In the genomic region with DNA sequence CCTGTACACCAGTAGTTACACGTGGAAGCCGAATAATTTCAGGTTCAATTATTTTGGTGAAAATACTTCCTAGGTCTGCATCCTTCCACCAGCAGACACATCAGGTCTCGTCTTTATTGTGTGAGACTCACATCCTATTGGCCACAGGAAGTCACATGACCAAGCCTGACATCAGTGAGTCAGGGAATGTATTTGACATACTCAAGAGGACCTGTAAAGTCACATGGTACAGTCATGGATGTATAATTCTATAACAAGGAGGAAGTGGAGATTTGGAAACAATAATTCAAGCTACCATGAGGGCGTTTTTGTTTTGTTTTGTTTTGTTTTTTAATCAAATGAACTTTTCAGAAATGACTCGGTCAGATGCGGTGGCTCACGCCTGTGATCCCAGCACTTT, we compare ENCODE assay signal across 28 cellular contexts. TPM values are rescaled to one million over a fixed set of nuclear protein-coding genes. Genes with fewer than 3 reads are reported as not detected.
A peak's percentile ranks its signal among the peaks of the same experiment; 100 is the strongest.
DNase-seq lines count a peak whose midpoint lies in the region; ATAC-seq and TF ChIP-seq lines count a peak whose summit lies in the region.
"Had no signal": no experiment of that assay in that cellular context is flagged by ENCODE, and none has a peak within 500 bp of the region (broad histone marks: within the 10 kb centered on the region; RNA-seq: fewer than 3 reads in every experiment).

No MANE protein-coding gene starts in this region.

- H3K27me3 Mint-ChIP-seq in type B pancreatic cell = no peaks in the 10 kb centered on the region

- H2AK9ac ChIP-seq in IMR-90 (replicated peaks; ENCODE audit: low read depth, low read length, poor library complexity) = no peak overlapping the region

- peak; percentile 69 for DNase-seq in DMS53 (lab: John Stamatoyannopoulos, UW)
- no peak for DNase-seq in IMR-90
- no peak for DNase-seq in SK-N-SH
- DNase-seq in fibroblast of mammary gland (ENCODE audit: low read depth) = peak; percentile 57
- no peak for DNase-seq in germinal center (ENCODE audit: low spot score)
- no peak for DNase-seq in activated naive CD4-positive, alpha-beta T cell treated with anti-CD3 and anti-CD28 coated beads, Interleukin-2, amount 50 U/mL, for 16 hours
- DNase-seq in type B pancreatic cell (ENCODE audit: extremely low spot score, unreplicated experiment) = no peak
- DNase-seq: activated CD4-positive, alpha-beta T cell treated with anti-CD3 and anti-CD28 coated beads for 1 hour; activated effector memory CD4-positive, alpha-beta T cell treated with Interleukin-2 at 50 U/mL for 16 hours; adrenal gland; CD8-positive, alpha-beta T cell; DMS79; erythroblast; head of caudate nucleus; immature natural killer cell; lower lobe of right lung; NCI-H1930; NCI-H345; occipital lobe; retina; stimulated activated CD8-positive, alpha-beta memory T cell treated with anti-CD3 and anti-CD28 coated beads, Interleukin-4, amount 100 ng/mL, for 48 hours; substantia nigra; T1000 had no signal

- H3K4me3 ChIP-seq in IMR-90 (ENCODE audit: insufficient read depth, low read depth, low read length) (no peak overlapping the region), SK-N-SH (ENCODE audit: low read depth in 2 of 2, low read length in 1 of 2) (no peak overlapping the region), fibroblast of mammary gland (ENCODE audit: control insufficient read depth, low read depth, low read length) (no peak overlapping the region)
- H3K4me3 ChIP-seq: adrenal gland, lower lobe of right lung, PC-9, vagina had no signal

- no peaks in the 10 kb centered on the region for H3K4me1 Mint-ChIP-seq in type B pancreatic cell (ENCODE audit: unreplicated experiment)

- H3K9me3 ChIP-seq in IMR-90 (ENCODE audit: control insufficient read depth, insufficient read depth, low read length) (peaks cover 3% of the 10 kb centered on the region), SK-N-SH (no peaks in the 10 kb centered on the region)
- H3K9me3 ChIP-seq: vagina had no signal

- CTCF ChIA-PET in IMR-90 (lab: Yijun Ruan, JAX) = no interaction called here
- CTCF ChIA-PET in SK-N-SH (lab: Yijun Ruan, JAX) = interaction anchor here (1.4 kb wide), 1 partner anchor 50 kb away, joined by 3 read pairs; no protein-coding TSS in a partner anchor

- no peak for TF ChIP-seq EP300 in SK-N-SH (IDR thresholded peaks at IDR 0.05; ENCODE audit: borderline replicate concordance in 1 of 2, low read depth in 1 of 2, low read length in 1 of 2)

- WGBS in IMR-90 (ENCODE audit: extremely low coverage in 2 of 2, insufficient read length in 1 of 2), 2 experiments = no CpG with 5 or more reads among the region's 7 CpGs
- WGBS in SK-N-SH (ENCODE audit: low lambda C conversion rate) = 62% methylated on average over 7 of the region's 7 CpGs

- H2BK20ac ChIP-seq in IMR-90 (ENCODE audit: low read depth, low read length) = no peak overlapping the region

- no TSS peak for BruUV-seq in IMR-90 (replicated peaks; lab: Mats Ljungman, UMichigan)

- POLR2A ChIA-PET in IMR-90 (lab: Charles Lee; ENCODE audit: unreplicated experiment) (no interaction called here), SK-N-SH (lab: Yijun Ruan, JAX) (no interaction called here)

- no peak overlapping the region for H4K5ac ChIP-seq in IMR-90 (ENCODE audit: low read depth, low read length)

- no peak overlapping the region for H3K14ac ChIP-seq in IMR-90 (replicated peaks; ENCODE audit: low read depth, low read length)

- H3K4ac ChIP-seq in IMR-90 (ENCODE audit: low read depth, low read length) = no peak overlapping the region

- H3K4me3 Mint-ChIP-seq in type B pancreatic cell = no peak overlapping the region
- H3K4me3 Mint-ChIP-seq: CD8-positive, alpha-beta T cell; immature natural killer cell had no signal

- no peaks in the 10 kb centered on the region for H3K9me3 Mint-ChIP-seq in type B pancreatic cell

- no peak overlapping the region for H2BK120ac ChIP-seq in IMR-90 (ENCODE audit: low read depth, low read length)

- no peak overlapping the region for H2BK15ac ChIP-seq in IMR-90 (ENCODE audit: low read depth, low read length)

- H3K36me3 ChIP-seq in IMR-90 (ENCODE audit: control insufficient read depth, insufficient read depth, low read length) = no peaks in the 10 kb centered on the region
- no peaks in the 10 kb centered on the region for H3K36me3 ChIP-seq in SK-N-SH (replicated peaks in 1 of 2; ENCODE audit: control insufficient read depth in 1 of 2, insufficient read depth in 2 of 2, low read length in 1 of 2)
- H3K36me3 ChIP-seq: adrenal gland, lower lobe of right lung, vagina had no signal

- H3K79me1 ChIP-seq in IMR-90 (ENCODE audit: low read depth in 1 of 2, low read length in 2 of 2) = no peaks in the 10 kb centered on the region

- H3K18ac ChIP-seq in IMR-90 (ENCODE audit: low read depth, low read length) = no peak overlapping the region

- H2AFZ ChIP-seq in IMR-90 (replicated peaks; ENCODE audit: low read length, poor library complexity) = no peak overlapping the region
- peak overlapping the region; percentile 45; the same call in 1 of the 2 replicates for H2AFZ ChIP-seq in SK-N-SH (ENCODE audit: low read depth)
- H2AFZ ChIP-seq: PC-9 had no signal

- ATAC-seq in IMR-90 (ENCODE audit: low read depth) (no peak), HG03521 (IDR thresholded peaks at IDR 0.05; ENCODE audit: unreplicated experiment) (no peak)
- ATAC-seq: CD8-positive, alpha-beta T cell; lower lobe of right lung had no signal

- no peaks in the 10 kb centered on the region; the same call in 1 of the 2 replicates for H3K4me1 ChIP-seq in IMR-90 (ENCODE audit: control insufficient read depth, insufficient read depth, low read length)
- peaks cover 0 to 4% of the 10 kb centered on the region in 2 experiments; a peak in 1 of 4 replicates for H3K4me1 ChIP-seq in SK-N-SH (ENCODE audit: control insufficient read depth in 1 of 2, insufficient read depth in 2 of 2, low read depth in 1 of 2, low read length in 1 of 2)
- H3K4me1 ChIP-seq: vagina had no signal

- no peak overlapping the region for H2BK5ac ChIP-seq in IMR-90 (ENCODE audit: low read depth, low read length, poor library complexity, severe bottlenecking)

- no peak overlapping the region for H3K23ac ChIP-seq in IMR-90 (ENCODE audit: low read depth, low read length)

- no peaks in the 10 kb centered on the region; the same call in 1 of the 2 replicates for H4K20me1 ChIP-seq in IMR-90 (ENCODE audit: insufficient read depth, low read length)
- no peaks in the 10 kb centered on the region for H4K20me1 ChIP-seq in SK-N-SH (ENCODE audit: insufficient read depth)

- H3K9ac ChIP-seq in IMR-90 (ENCODE audit: low read depth, low read length) = no peak overlapping the region
- no peak overlapping the region for H3K9ac ChIP-seq in SK-N-SH

- TF ChIP-seq POLR2A in IMR-90 (IDR thresholded peaks at IDR 0.05; ENCODE audit: low read depth, low read length) = no peak

- no peaks in the 10 kb centered on the region for H3K79me2 ChIP-seq in SK-N-SH (ENCODE audit: insufficient read depth)

- H3K9me2 ChIP-seq in SK-N-SH = no peaks in the 10 kb centered on the region

- H3K27me3 ChIP-seq in IMR-90 (ENCODE audit: control insufficient read depth, insufficient read depth, low read length) = peaks cover 2% of the 10 kb centered on the region
- no peaks in the 10 kb centered on the region for H3K27me3 ChIP-seq in SK-N-SH (ENCODE audit: insufficient read depth)
- H3K27me3 ChIP-seq: adrenal gland, vagina had no signal

- in situ Hi-C loops in IMR-90 (cut with MboI; ENCODE audit: low sequenced_read_pairs) = loop anchor here (10.0 kb wide), 2 partner anchors 97 to 197 kb away; no protein-coding TSS in a partner anchor

- dilution Hi-C loops in IMR-90 (cut with HindIII; ENCODE audit: low sequenced_read_pairs, unreplicated experiment) = no loop called here

- TF ChIP-seq CTCF in IMR-90 (conservative IDR thresholded peaks at IDR 0.05; ENCODE audit: low read depth, low read length) = no peak
- TF ChIP-seq CTCF in SK-N-SH (IDR thresholded peaks at IDR 0.05) = no peak
- no peak for TF ChIP-seq CTCF in fibroblast of mammary gland (conservative IDR thresholded peaks at IDR 0.05; ENCODE audit: control insufficient read depth, insufficient read depth, low read depth, low read length)
- no peak for TF ChIP-seq CTCF in type B pancreatic cell (conservative IDR thresholded peaks at IDR 0.05)

- no peak overlapping the region for H4K8ac ChIP-seq in IMR-90 (ENCODE audit: low read depth in 2 of 2, low read length in 2 of 2)

- peaks cover 4% of the 10 kb centered on the region; the same call in 1 of the 2 replicates for H3K9me1 ChIP-seq in IMR-90 (ENCODE audit: insufficient read depth, low read length)

- H3K27ac ChIP-seq in IMR-90 (ENCODE audit: insufficient read depth, low read length) (no peak overlapping the region), SK-N-SH (ENCODE audit: low read depth in 2 of 2, low read length in 1 of 2) (no peak overlapping the region)
- H3K27ac ChIP-seq: lower lobe of right lung, PC-9, vagina had no signal

- no peak overlapping the region for H3K56ac ChIP-seq in IMR-90 (ENCODE audit: extremely low read depth, insufficient read depth, low read length)

- no peak overlapping the region for H2AK5ac ChIP-seq in IMR-90 (ENCODE audit: low read depth, low read length)

- peaks cover 23% of the 10 kb centered on the region for H3F3A ChIP-seq in SK-N-SH (replicated peaks; ENCODE audit: insufficient read depth)

- H3K27ac Mint-ChIP-seq in type B pancreatic cell = no peak overlapping the region
- H3K27ac Mint-ChIP-seq: CD8-positive, alpha-beta T cell; immature natural killer cell had no signal

- H4K91ac ChIP-seq in IMR-90 (ENCODE audit: insufficient read depth, low read depth, low read length) = no peak overlapping the region

- H3K4me2 ChIP-seq in IMR-90 (ENCODE audit: low read depth, low read length) (no peak overlapping the region), SK-N-SH (no peak overlapping the region)
- H3K4me2 ChIP-seq: PC-9 had no signal

- no peak for TF ChIP-seq RAD21 in IMR-90 (IDR thresholded peaks at IDR 0.05; ENCODE audit: low read length)
- no peak for TF ChIP-seq RAD21 in SK-N-SH (IDR thresholded peaks at IDR 0.05; ENCODE audit: low read length)

- no peaks in the 10 kb centered on the region for H3K36me3 Mint-ChIP-seq in type B pancreatic cell
- H3K36me3 Mint-ChIP-seq: CD8-positive, alpha-beta T cell; immature natural killer cell had no signal

- intact Hi-C loops in IMR-90 (cut with micrococcal nuclease) = no loop called here

RNA-seq across cellular contexts. Expression of a gene that starts 9.3 kb away (rescaled TPM):
- total RNA-seq in IMR-90 (2012; rRNA removed) = not detected in 2 replicates
- polyA plus RNA-seq in IMR-90 (2012; rRNA removed) = 0.02 and 0.19 TPM in 2 replicates
- 0.03 TPM in 1 of 2 replicates, not detected in the other for polyA plus RNA-seq in IMR-90 (2012; cell fraction: cytosol; rRNA removed)
- polyA plus RNA-seq in IMR-90 (2012; cell fraction: nucleus; rRNA removed; ENCODE audit: low replicate concordance) = 0.13 and 0.23 TPM in 2 replicates
- 0.92 and 0.96 TPM in 2 replicates for polyA plus RNA-seq in SK-N-SH (2012; rRNA removed)
- polyA plus RNA-seq in SK-N-SH (2012; cell fraction: cytosol; rRNA removed) = 0.21 and 0.49 TPM in 2 replicates
- 4.6 and 5.9 TPM in 2 replicates for polyA plus RNA-seq in SK-N-SH (2012; cell fraction: nucleus; rRNA removed)
- total RNA-seq in type B pancreatic cell (ENCODE audit: low replicate concordance) = 46.1 and 62.4 TPM in 2 replicates
- total RNA-seq: CD8-positive, alpha-beta T cell; myocyte; PC-9 had no signal
- polyA plus RNA-seq: immature natural killer cell had no signal

RNA-seq across cellular contexts. Expression of a gene that starts 58.0 kb away (rescaled TPM):
- total RNA-seq in IMR-90 (2012; rRNA removed) (not detected in 2 replicates), type B pancreatic cell (ENCODE audit: low replicate concordance) (0.56 and 0.76 TPM in 2 replicates)
- polyA plus RNA-seq in IMR-90 (2012; rRNA removed) (not detected in 2 replicates), SK-N-SH (2012; rRNA removed) (not detected in 2 replicates)
- not detected in 2 replicates for polyA plus RNA-seq in IMR-90 (2012; cell fraction: cytosol; rRNA removed)
- not detected in 2 replicates for polyA plus RNA-seq in IMR-90 (2012; cell fraction: nucleus; rRNA removed; ENCODE audit: low replicate concordance)
- not detected in 2 replicates for polyA plus RNA-seq in SK-N-SH (2012; cell fraction: cytosol; rRNA removed)
- 0.10 TPM in 1 of 2 replicates, not detected in the other for polyA plus RNA-seq in SK-N-SH (2012; cell fraction: nucleus; rRNA removed)
- total RNA-seq: adrenal gland; CD8-positive, alpha-beta T cell; dermis microvascular lymphatic vessel endothelial cell; lower lobe of right lung; myocyte; occipital lobe had no signal
- polyA plus RNA-seq: adrenal gland, immature natural killer cell had no signal

RNA-seq across cellular contexts. Expression of a gene that starts 59.3 kb away (rescaled TPM):
- total RNA-seq in IMR-90 (2012; rRNA removed) = 68.9 and 80.5 TPM in 2 replicates
- 128 and 133 TPM in 2 replicates for polyA plus RNA-seq in IMR-90 (2012; rRNA removed)
- 103 and 109 TPM in 2 replicates for polyA plus RNA-seq in IMR-90 (2012; cell fraction: cytosol; rRNA removed)
- 214 and 279 TPM in 2 replicates for polyA plus RNA-seq in IMR-90 (2012; cell fraction: nucleus; rRNA removed; ENCODE audit: low replicate concordance)
- polyA plus RNA-seq in SK-N-SH (2012; rRNA removed) = 131 and 162 TPM in 2 replicates
- polyA plus RNA-seq in SK-N-SH (2012; cell fraction: cytosol; rRNA removed) = 70.0 and 97.9 TPM in 2 replicates
- 258 and 261 TPM in 2 replicates for polyA plus RNA-seq in SK-N-SH (2012; cell fraction: nucleus; rRNA removed)
- total RNA-seq in type B pancreatic cell (ENCODE audit: low replicate concordance) = 68.3 and 99.5 TPM in 2 replicates

Comparison
In these comparisons a context has a peak if more than half of its experiments do, and no peak if none do; other contexts are left out.
1. DNase-seq: peak in DMS53 (single experiment) and fibroblast of mammary gland (single experiment); none in IMR-90 (single experiment), SK-N-SH (single experiment), germinal center (single experiment), activated naive CD4-positive, alpha-beta T cell treated with anti-CD3 and anti-CD28 coated beads, Interleukin-2, amount 50 U/mL, for 16 hours (single experiment) and type B pancreatic cell (single experiment).
2. RNA of a gene that starts 9.3 kb away (total RNA-seq): 46.1 to 62.4 TPM in type B pancreatic cell; not detected in IMR-90; every median in the first group is over 10 times any median in the second.